8 cellular contexts compared by ENCODE assay signal in the genomic region with DNA sequence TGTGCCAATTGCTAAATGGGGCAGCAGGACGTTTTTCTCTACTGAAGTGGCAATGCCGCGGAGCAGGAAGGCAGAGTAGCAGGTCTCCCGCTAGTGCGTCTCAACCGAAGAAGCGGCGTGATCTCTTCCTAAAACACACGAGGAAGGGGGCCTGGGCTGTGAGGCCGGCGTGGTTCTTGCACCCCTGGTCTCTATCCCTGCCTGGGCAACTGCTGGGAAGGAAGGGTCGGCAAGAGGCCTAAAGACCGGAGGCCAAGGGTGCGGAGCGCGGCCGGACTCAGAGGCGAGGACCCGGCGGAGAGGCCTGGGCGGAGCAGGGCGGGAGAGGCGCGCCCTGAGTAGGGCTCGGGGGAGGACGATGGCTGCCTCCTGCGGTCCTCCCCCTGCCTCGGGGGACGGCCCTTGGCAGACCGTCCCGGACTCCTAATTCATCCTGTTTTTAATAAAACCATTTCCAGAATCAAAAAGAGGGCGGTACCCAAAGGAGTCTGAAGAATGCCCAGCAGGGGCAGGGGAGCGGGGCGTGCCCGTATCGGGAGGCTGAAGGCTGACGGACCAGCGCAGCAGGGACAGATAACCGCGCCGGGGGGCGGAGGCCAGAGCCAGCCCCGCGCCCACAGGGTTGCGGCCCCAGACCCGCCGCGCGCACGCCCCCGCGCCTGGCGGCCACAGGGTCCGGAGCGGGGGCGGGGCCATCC. TPM values are rescaled to one million over a fixed set of nuclear protein-coding genes. Genes with fewer than 3 reads are reported as not detected.
DNase-seq lines count a peak whose midpoint lies in the region; ATAC-seq and TF ChIP-seq lines count a peak whose summit lies in the region.

No MANE protein-coding gene starts in this region.

- TF ChIP-seq EP300 in stomach (IDR thresholded peaks at IDR 0.05) = no peak

- ATAC-seq in GM18867 (IDR thresholded peaks at IDR 0.05; ENCODE audit: unreplicated experiment) (peak; percentile 38), HG03095 (IDR thresholded peaks at IDR 0.05; ENCODE audit: unreplicated experiment) (peak; percentile 36)
- peak; percentile 54 for ATAC-seq in effector memory CD8-positive, alpha-beta T cell (replicated peaks)

- H3K18ac ChIP-seq in mesenchymal stem cell (ENCODE audit: low read depth in 1 of 2, low read length in 2 of 2) = peak overlapping the region; percentile 80 to 89

- peak overlapping the region; percentile 45 for H3K4me3 ChIP-seq in AG09309 (ENCODE audit: control insufficient read depth, low read depth, low read length)
- H3K4me3 ChIP-seq in mesenchymal stem cell (ENCODE audit: insufficient read depth in 1 of 2, low read depth in 1 of 2, low read length in 2 of 2) = peak overlapping the region; percentile 76 to 81
- peak overlapping the region; percentile 86 to 94 (median 90) for H3K4me3 ChIP-seq in stomach

- CTCF ChIA-PET in activated CD4-positive, alpha-beta T cell treated with anti-CD3 and anti-CD28 coated beads, Interleukin-2, amount 10 ng/mL, durations not matched to agents 7 days and 5 days (lab: Charles Lee) = no interaction called here

- H3K9ac ChIP-seq in mesenchymal stem cell (ENCODE audit: low read length) = peak overlapping the region; percentile 84

- peaks cover 20% of the 10 kb centered on the region for H3K4me1 Mint-ChIP-seq in activated CD4-positive, alpha-beta T cell treated with anti-CD3 and anti-CD28 coated beads, Interleukin-2, amount 10 ng/mL, durations not matched to agents 7 days and 5 days
- peaks cover 22 to 23% of the 10 kb centered on the region in 2 donors for H3K4me1 Mint-ChIP-seq in effector memory CD8-positive, alpha-beta T cell (ENCODE audit: low read depth in 2 of 2)

- H3K4me3 Mint-ChIP-seq in activated CD4-positive, alpha-beta T cell treated with anti-CD3 and anti-CD28 coated beads, Interleukin-2, amount 10 ng/mL, durations not matched to agents 7 days and 5 days = peak overlapping the region; percentile 89
- peak overlapping the region; percentile 93 to 98 for H3K4me3 Mint-ChIP-seq in effector memory CD8-positive, alpha-beta T cell

- H3K4ac ChIP-seq in mesenchymal stem cell (ENCODE audit: low read depth in 1 of 2, low read length in 2 of 2) = peak overlapping the region in 1 of 2 experiments; percentile 59

- H2AFZ ChIP-seq in mesenchymal stem cell (ENCODE audit: low read depth, low read length) = peak overlapping the region; percentile 88

- H3K9me3 ChIP-seq in mesenchymal stem cell (ENCODE audit: control insufficient read depth, low read length) = no peaks in the 10 kb centered on the region
- no peaks in the 10 kb centered on the region for H3K9me3 ChIP-seq in stomach

- peak overlapping the region; percentile 81 for H4K8ac ChIP-seq in mesenchymal stem cell (ENCODE audit: low read length)

- peak overlapping the region; percentile 15 for H2BK5ac ChIP-seq in mesenchymal stem cell (ENCODE audit: low read depth, low read length, poor library complexity, severe bottlenecking)

- peaks cover 0 to 4% of the 10 kb centered on the region in 2 experiments for H3K27me3 ChIP-seq in mesenchymal stem cell (ENCODE audit: control insufficient read depth in 1 of 2, insufficient read depth in 1 of 2, low read length in 2 of 2)
- H3K27me3 ChIP-seq in stomach = no peaks in the 10 kb centered on the region

- H3K79me1 ChIP-seq in mesenchymal stem cell (replicated peaks; ENCODE audit: low read length, poor library complexity, severe bottlenecking) = no peaks in the 10 kb centered on the region

- peak overlapping the region in 1 of 2 experiments; percentile 97 for H3K23ac ChIP-seq in mesenchymal stem cell (ENCODE audit: low read length in 2 of 2)

- DNase-seq in AG09309 (ENCODE audit: low read depth) (peak; percentile 69), NCI-H226 (peak; percentile 84), mesenchymal stem cell (peak; percentile 63), stomach (peak; percentile 47)
- DNase-seq in activated CD4-positive, alpha-beta T cell treated with anti-CD3 and anti-CD28 coated beads, Interleukin-2, amount 10 ng/mL, durations not matched to agents 7 days and 5 days = peak; percentile 53
- DNase-seq in effector memory CD8-positive, alpha-beta T cell = peak; percentile 52 to 70 (median 53)

- H3K4me2 ChIP-seq in mesenchymal stem cell (ENCODE audit: low read length, poor library complexity, severe bottlenecking) = peak overlapping the region; percentile 97

- POLR2A ChIA-PET in activated CD4-positive, alpha-beta T cell treated with anti-CD3 and anti-CD28 coated beads, Interleukin-2, amount 10 ng/mL, durations not matched to agents 7 days and 5 days (lab: Charles Lee) = no interaction called here

- H3K14ac ChIP-seq in mesenchymal stem cell (ENCODE audit: low read length in 2 of 2) = peak overlapping the region in 1 of 2 experiments; percentile 95

- no peak overlapping the region for H2AK5ac ChIP-seq in mesenchymal stem cell (ENCODE audit: low read length, severe bottlenecking)

- H3K27me3 Mint-ChIP-seq in activated CD4-positive, alpha-beta T cell treated with anti-CD3 and anti-CD28 coated beads, Interleukin-2, amount 10 ng/mL, durations not matched to agents 7 days and 5 days = peaks cover 31% of the 10 kb centered on the region
- H3K27me3 Mint-ChIP-seq in effector memory CD8-positive, alpha-beta T cell = peaks cover 7 to 10% of the 10 kb centered on the region in 2 donors

- TF ChIP-seq POLR2A in stomach (IDR thresholded peaks at IDR 0.05) = no peak

- H2BK120ac ChIP-seq in mesenchymal stem cell (ENCODE audit: low read depth, low read length) = no peak overlapping the region

- no peak for TF ChIP-seq CTCF in AG09309 (IDR thresholded peaks at IDR 0.05; ENCODE audit: control insufficient read depth, insufficient read depth, low read depth, low read length, missing control alignments)
- TF ChIP-seq CTCF in stomach (IDR thresholded peaks at IDR 0.05) = peak in 1 of 7 experiments; percentile 8

- H3K27ac Mint-ChIP-seq in activated CD4-positive, alpha-beta T cell treated with anti-CD3 and anti-CD28 coated beads, Interleukin-2, amount 10 ng/mL, durations not matched to agents 7 days and 5 days = peak overlapping the region; percentile 93
- H3K27ac Mint-ChIP-seq in effector memory CD8-positive, alpha-beta T cell = peak overlapping the region; percentile 94 to 98

- H2BK15ac ChIP-seq in mesenchymal stem cell (ENCODE audit: low read depth, poor library complexity, severe bottlenecking) = no peak overlapping the region

- peak overlapping the region; percentile 11 for H4K91ac ChIP-seq in mesenchymal stem cell (ENCODE audit: low read length)

- H3K36me3 Mint-ChIP-seq in activated CD4-positive, alpha-beta T cell treated with anti-CD3 and anti-CD28 coated beads, Interleukin-2, amount 10 ng/mL, durations not matched to agents 7 days and 5 days (ENCODE audit: low read depth) = no peaks in the 10 kb centered on the region
- peaks cover 18% of the 10 kb centered on the region for H3K36me3 Mint-ChIP-seq in effector memory CD8-positive, alpha-beta T cell (ENCODE audit: insufficient read depth)

- 3% methylated on average over 31 of the region's 56 CpGs for WGBS in mesenchymal stem cell
- WGBS in stomach, 5 donors = 1 to 2% (median 1%) methylated on average over 38 to 56 of the region's 56 CpGs

- H3K36me3 ChIP-seq in mesenchymal stem cell (ENCODE audit: control insufficient read depth in 1 of 2, insufficient read depth in 2 of 2, low read depth in 1 of 2, low read length in 2 of 2) (no peaks in the 10 kb centered on the region), stomach (no peaks in the 10 kb centered on the region)

- peaks cover 11% of the 10 kb centered on the region for H3K4me1 ChIP-seq in mesenchymal stem cell (ENCODE audit: control insufficient read depth, insufficient read depth, low read depth, low read length)
- peaks cover 17 to 36% (median 30%) of the 10 kb centered on the region in 4 donors for H3K4me1 ChIP-seq in stomach

- intact Hi-C loops in stomach (cut with DNase I; ENCODE audit: low total_unique reads) = no loop called here

- H3K27ac ChIP-seq in mesenchymal stem cell (ENCODE audit: low read length, poor library complexity, severe bottlenecking) (peak overlapping the region; percentile 83), stomach (peak overlapping the region; percentile 92 to 99 (median 97))

- H3K9me3 Mint-ChIP-seq in activated CD4-positive, alpha-beta T cell treated with anti-CD3 and anti-CD28 coated beads, Interleukin-2, amount 10 ng/mL, durations not matched to agents 7 days and 5 days = no peaks in the 10 kb centered on the region
- H3K9me3 Mint-ChIP-seq in effector memory CD8-positive, alpha-beta T cell = no peaks in the 10 kb centered on the region

- H2BK12ac ChIP-seq in mesenchymal stem cell (ENCODE audit: low read length in 2 of 2) = peak overlapping the region in 1 of 2 experiments; percentile 90

RNA-seq across cellular contexts. Expression of gene APLP2, which starts 0.6 kb away (rescaled TPM):
- total RNA-seq in activated CD4-positive, alpha-beta T cell treated with anti-CD3 and anti-CD28 coated beads, Interleukin-2, amount 10 ng/mL, durations not matched to agents 7 days and 5 days = 10 to 100 TPM; 18.9 to 19.8 TPM
- polyA plus RNA-seq in mesenchymal stem cell (2013, experiment 1 of 2) = 120 TPM
- 123 TPM for polyA plus RNA-seq in mesenchymal stem cell (2013, experiment 2 of 2)
- total RNA-seq in stomach = 100 to 1,000 TPM in 4 of 5 donors, 10 to 100 TPM in 1; 89.9 to 563 (median 217) TPM
- 10 to 100 TPM; 41.1 to 76.7 (median 64.0) TPM for polyA plus RNA-seq in stomach

Comparison
In these comparisons a context has a peak if more than half of its experiments do, and no peak if none do; other contexts are left out.
1. Peak in every context shown above with its lines: DNase-seq, ATAC-seq, H3K4me3 ChIP-seq and H3K27ac ChIP-seq.
2. RNA of gene APLP2, which starts 0.6 kb away (total RNA-seq): 89.9 to 563 TPM in stomach; 18.9 to 19.8 TPM in activated CD4-positive, alpha-beta T cell treated with anti-CD3 and anti-CD28 coated beads, Interleukin-2, amount 10 ng/mL, durations not matched to agents 7 days and 5 days; every median in the first group is over 4 times any median in the second.